In the genomic region with DNA sequence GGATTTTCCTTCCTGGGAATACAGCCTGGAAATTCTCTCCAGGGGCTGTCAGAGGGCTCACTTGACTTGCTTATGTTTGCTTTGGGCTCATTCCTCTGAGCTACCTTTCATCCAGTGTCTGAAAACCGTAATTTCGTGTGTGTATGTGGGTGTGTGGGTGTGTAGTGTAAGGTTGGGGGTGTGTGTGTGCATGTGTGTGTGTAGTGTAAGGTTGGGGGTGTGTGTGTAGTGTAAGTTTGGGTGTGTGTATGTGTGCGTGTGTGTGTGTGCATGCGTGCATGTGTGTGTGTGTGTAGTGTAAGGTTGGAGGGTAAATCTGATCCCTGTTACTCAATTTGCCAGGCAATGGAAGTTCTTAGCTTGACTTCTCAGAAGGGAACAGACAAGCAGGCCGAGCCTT, we compare ENCODE assay signal across 35 cellular contexts.
"Had no signal": no experiment of that assay in that cellular context is flagged by ENCODE, and none has a peak within 500 bp of the region (broad histone marks: within the 10 kb centered on the region; RNA-seq: fewer than 3 reads in every experiment).

No MANE protein-coding gene starts in this region.

- H3K4me1 ChIP-seq: adrenal gland, body of pancreas, breast epithelium, Peyer's patch had no signal

- DNase-seq: activated CD4-positive, alpha-beta memory T cell treated with anti-CD3 and anti-CD28 coated beads for 36 hours; activated CD4-positive, alpha-beta T cell treated with anti-CD3 and anti-CD28 coated beads for 36 hours; activated CD4-positive, alpha-beta T cell treated with anti-CD3 and anti-CD28 coated beads, Interleukin-2, amount 50 U/mL, for 1 hour; activated CD8-positive, alpha-beta memory T cell treated with anti-CD3 and anti-CD28 coated beads, Interleukin-2, amount 50 U/mL, for 4 hours; activated gamma-delta T cell treated with Interleukin-2 at 50 U/mL for 16 hours; activated T-cell treated with anti-CD3 and anti-CD28 coated beads for 4 hours; activated T-cell treated with anti-CD3 and anti-CD28 coated beads, Interleukin-2, amount 50 U/mL, for 4 hours; body of pancreas; caudate nucleus; KG1; MG63; NCI-H1092 treated with DMSO at 0.1 percent for 48 hours; NCI-H1417; NCI-H146; NCI-H187; NCI-H2029 treated with DMSO at 0.1 percent for 48 hours; NCI-H2107; NCI-H2171; NCI-H510A; NCI-H526; NCI-H748 treated with DMSO at 0.1 percent for 48 hours; NK-92 treated with Interleukin-12 subunit alpha and Interleukin-12 subunit beta, amount 100 ng/mL, for 24 hours; PC-3; RPMI8226; SIG-M5; T-cell; WERI-Rb-1 had no signal

- H3K27ac Mint-ChIP-seq: activated CD4-positive, alpha-beta memory T cell treated with anti-CD3 and anti-CD28 coated beads for 36 hours; activated CD4-positive, alpha-beta T cell treated with anti-CD3 and anti-CD28 coated beads for 36 hours; activated naive CD4-positive, alpha-beta T cell treated with anti-CD3 and anti-CD28 coated beads for 36 hours; activated naive CD4-positive, alpha-beta T cell treated with anti-CD3 and anti-CD28 coated beads, Interleukin-2, amount 50 U/mL, for 72 hours; activated T-helper 1 cell treated with anti-CD3 and anti-CD28 coated beads, Interleukin-12 subunit alpha, Interleukin-12 subunit beta, Interleukin-2, Interleukin-4 antibody, amounts not matched to agents 30 ng/mL and 10 ng/mL and 1 ng/mL, durations not matched to agents 14 hours and 24 hours and 36 hours; T-cell; T-helper 17 cell had no signal

- H3K4me3 ChIP-seq: adrenal gland, body of pancreas, breast epithelium, MG63, Peyer's patch had no signal

- H3K4me3 Mint-ChIP-seq: activated CD4-positive, alpha-beta memory T cell treated with anti-CD3 and anti-CD28 coated beads for 36 hours; activated CD4-positive, alpha-beta T cell treated with anti-CD3 and anti-CD28 coated beads for 36 hours; activated naive CD4-positive, alpha-beta T cell treated with anti-CD3 and anti-CD28 coated beads for 36 hours; activated T-cell treated with anti-CD3 and anti-CD28 coated beads, Interleukin-2, amount 50 U/mL, for 4 hours; activated T-helper 1 cell treated with anti-CD3 and anti-CD28 coated beads, Interleukin-12 subunit alpha, Interleukin-12 subunit beta, Interleukin-2, Interleukin-4 antibody, amounts not matched to agents 30 ng/mL and 10 ng/mL and 1 ng/mL, durations not matched to agents 14 hours and 24 hours and 36 hours; T-cell; T-helper 17 cell had no signal

- FAIRE-seq: astrocyte had no signal

- H3K27ac ChIP-seq: adrenal gland, body of pancreas, breast epithelium, Peyer's patch, WERI-Rb-1 had no signal

- H3K4me1 Mint-ChIP-seq: activated CD4-positive, alpha-beta T cell treated with anti-CD3 and anti-CD28 coated beads for 36 hours; T-cell; T-helper 17 cell had no signal

- H3K36me3 ChIP-seq: adrenal gland, breast epithelium, MG63, Peyer's patch, WERI-Rb-1 had no signal

- H3K9me3 ChIP-seq: adrenal gland, MG63, Peyer's patch had no signal
